Comparison of ENCODE assay signal across 15 cellular contexts in the genomic region with DNA sequence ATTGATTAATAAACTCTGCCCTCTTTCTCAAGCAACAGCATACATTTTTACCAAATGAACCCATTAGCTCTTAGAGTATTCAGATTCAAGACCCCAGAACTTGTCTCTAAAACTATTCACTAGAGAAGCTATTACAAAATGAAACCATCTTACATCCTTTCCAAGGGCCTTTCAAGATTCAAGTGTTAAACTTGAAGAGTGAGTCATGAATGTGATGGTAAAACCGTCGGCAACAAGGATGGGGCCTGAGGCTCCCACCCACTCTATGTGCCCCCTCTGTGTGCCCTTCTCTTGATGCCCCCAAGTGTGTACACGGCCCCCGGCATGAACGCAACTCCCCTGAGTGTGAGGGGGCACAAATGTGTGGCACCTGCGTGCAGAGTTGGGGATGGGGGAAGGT.
"Had no signal": no experiment of that assay in that cellular context is flagged by ENCODE, and none has a peak within 500 bp of the region (broad histone marks: within the 10 kb centered on the region; RNA-seq: fewer than 3 reads in every experiment).

No MANE protein-coding gene starts in this region.

- H3K9me3 ChIP-seq: thoracic aorta had no signal

- H3K27ac Mint-ChIP-seq: activated B cell treated with CpG ODN at 0.5 μM for 24 hours; endodermal cell; nephron; progenitor cell of endocrine pancreas; T-helper 1 cell treated with Interleukin-12 subunit alpha and Interleukin-12 subunit beta and Interleukin-4 antibody, amounts not matched to agents 30 μg/mL and 1 μg/mL, for 36 hours had no signal

- H3K27ac ChIP-seq: thoracic aorta had no signal

- H3K36me3 ChIP-seq: thoracic aorta had no signal

- H3K4me3 ChIP-seq: mucosa of descending colon, thoracic aorta had no signal

- H3K27me3 Mint-ChIP-seq: activated B cell treated with CpG ODN at 0.5 μM for 24 hours, progenitor cell of endocrine pancreas had no signal

- H3K4me1 Mint-ChIP-seq: activated B cell treated with CpG ODN at 0.5 μM for 24 hours, endodermal cell, nephron had no signal

- DNase-seq: activated B cell treated with CpG ODN at 0.5 μM for 24 hours, aorta, dermis blood vessel endothelial cell, endodermal cell, islet precursor cell, mammary epithelial cell, mucosa of descending colon, right cardiac atrium, RPMI8226, SIG-M5, small intestine had no signal

- H3K4me3 Mint-ChIP-seq: activated B cell treated with CpG ODN at 0.5 μM for 24 hours; endodermal cell; nephron; T-helper 1 cell treated with Interleukin-12 subunit alpha and Interleukin-12 subunit beta and Interleukin-4 antibody, amounts not matched to agents 30 μg/mL and 1 μg/mL, for 36 hours had no signal

- ATAC-seq: mucosa of descending colon had no signal
